In genomic region chr13:34416833-34417425, GRCh38 we compare ENCODE assay signal across 14 cellular contexts.
DNase-seq lines count a peak whose midpoint lies in the region; ATAC-seq and TF ChIP-seq lines count a peak whose summit lies in the region.
"Had no signal": no experiment of that assay in that cellular context is flagged by ENCODE, and none has a peak within 500 bp of the region (broad histone marks: within the 10 kb centered on the region; RNA-seq: fewer than 3 reads in every experiment).

No MANE protein-coding gene starts in this region.

- H3K4me3 ChIP-seq in fibroblast of the aortic adventitia (ENCODE audit: low read depth, low read length), result no peak overlapping the region
- H3K4me3 ChIP-seq: GM12878, vagina had no signal

- no peak overlapping the region for H3K27ac Mint-ChIP-seq in glutamatergic neuron (ENCODE audit: unreplicated experiment)
- H3K27ac Mint-ChIP-seq: CD8-positive, alpha-beta memory T cell had no signal

- ATAC-seq in GM21526 (IDR thresholded peaks at IDR 0.05; ENCODE audit: low FRiP score, unreplicated experiment) (no peak), GM18909 (IDR thresholded peaks at IDR 0.05; ENCODE audit: poor library complexity, unreplicated experiment) (no peak)
- ATAC-seq: GM12878 had no signal

- DNase-seq in DMS53 treated with DMSO at 0.1 percent for 48 hours (lab: John Stamatoyannopoulos, UW; ENCODE audit: unreplicated experiment) (peak; percentile 63), NCI-H2196 (lab: John Stamatoyannopoulos, UW; ENCODE audit: unreplicated experiment) (peak; percentile 59), fibroblast of the aortic adventitia (ENCODE audit: low read depth) (peak; percentile 96), pons (ENCODE audit: low spot score) (peak; percentile 68), glutamatergic neuron (no peak)
- DNase-seq in stimulated activated CD4-positive, alpha-beta T cell treated with anti-CD3 and anti-CD28 coated beads, Interleukin-4, amount 100 ng/mL, for 24 hours, result no peak
- DNase-seq: activated effector memory CD4-positive, alpha-beta T cell treated with anti-CD3 and anti-CD28 coated beads, Interleukin-2, amount 50 U/mL, for 16 hours; CD8-positive, alpha-beta memory T cell; effector memory CD4-positive, alpha-beta T cell; NCI-H187 treated with DMSO at 0.1 percent for 48 hours had no signal

- H3K4me3 Mint-ChIP-seq in glutamatergic neuron (ENCODE audit: unreplicated experiment), result no peak overlapping the region
- H3K4me3 Mint-ChIP-seq: CD8-positive, alpha-beta memory T cell had no signal

- peaks cover 3% of the 10 kb centered on the region for H3K9me3 Mint-ChIP-seq in glutamatergic neuron (ENCODE audit: unreplicated experiment)

- H3K27me3 Mint-ChIP-seq in glutamatergic neuron (ENCODE audit: unreplicated experiment), result no peaks in the 10 kb centered on the region
- H3K27me3 Mint-ChIP-seq: CD8-positive, alpha-beta memory T cell had no signal

- H3K4me1 Mint-ChIP-seq in glutamatergic neuron (ENCODE audit: low read depth, unreplicated experiment), result peaks cover 4% of the 10 kb centered on the region
- H3K4me1 Mint-ChIP-seq: CD8-positive, alpha-beta memory T cell had no signal

- TF ChIP-seq CTCF in fibroblast of the aortic adventitia (IDR thresholded peaks at IDR 0.05; ENCODE audit: insufficient read depth, low read length) (no peak), glutamatergic neuron (IDR thresholded peaks at IDR 0.05; ENCODE audit: partially characterized antibody, unreplicated experiment) (no peak)

- H3K36me3 Mint-ChIP-seq in glutamatergic neuron (ENCODE audit: unreplicated experiment), result no peaks in the 10 kb centered on the region
- H3K36me3 Mint-ChIP-seq: CD8-positive, alpha-beta memory T cell had no signal

Comparison
In these comparisons a context has a peak if more than half of its experiments do, and no peak if none do; other contexts are left out.
1. DNase-seq: peak in DMS53 treated with DMSO at 0.1 percent for 48 hours (single experiment), NCI-H2196 (single experiment), fibroblast of the aortic adventitia (single experiment) and pons (single experiment); none in stimulated activated CD4-positive, alpha-beta T cell treated with anti-CD3 and anti-CD28 coated beads, Interleukin-4, amount 100 ng/mL, for 24 hours (single experiment) and glutamatergic neuron (single experiment).